ENCODE assay signal across 9 cellular contexts in genomic region chr7:21542891-21543527, GRCh38. TPM values are rescaled to one million over a fixed set of nuclear protein-coding genes. Genes with fewer than 3 reads are reported as not detected.
A peak's percentile ranks its signal among the peaks of the same experiment; 100 is the strongest.
DNase-seq lines count a peak whose midpoint lies in the region; TF ChIP-seq lines count a peak whose summit lies in the region.
"Had no signal": no experiment of that assay in that cellular context is flagged by ENCODE, and none has a peak within 500 bp of the region (broad histone marks: within the 10 kb centered on the region; RNA-seq: fewer than 3 reads in every experiment).

Gene DNAH11 (plus strand): TSS chr7:21543039. CDS start chr7:21543246, 207 bp downstream.

- H3K27ac ChIP-seq in SJCRH30 = no peak within 1 kb of the TSS
- H3K27ac ChIP-seq in endodermal cell (ENCODE audit: low read depth, low read length) = no peak within 1 kb of the TSS
- H3K27ac ChIP-seq in mucosa of rectum (ENCODE audit: low read depth in 2 of 2, low read length in 2 of 2) = no peak within 1 kb of the TSS
- no peak within 1 kb of the TSS for H3K27ac ChIP-seq in vagina
- H3K27ac ChIP-seq: SK-N-MC had no signal

- DNase-seq in EH (ENCODE audit: low read depth) = peak; percentile 54
- DNase-seq in H7 = peak; percentile 92
- DNase-seq in SJCRH30 = peak; percentile 59 to 73
- DNase-seq in endodermal cell = peak; percentile 93
- no peak for DNase-seq in vagina (ENCODE audit: extremely low spot score in 2 of 2)
- no peak for DNase-seq in SIG-M5 (lab: John Stamatoyannopoulos, UW)
- no peak for DNase-seq in SHP77 treated with DMSO at 0.1 percent for 48 hours (lab: John Stamatoyannopoulos, UW)

- peaks cover 6% of the 10 kb centered on the region for H3K4me1 Mint-ChIP-seq in endodermal cell

- H3K9ac ChIP-seq in endodermal cell (ENCODE audit: extremely low read depth, low read length, poor library complexity, severe bottlenecking) (no peak within 1 kb of the TSS), mucosa of rectum (ENCODE audit: low read depth in 1 of 2, low read length in 2 of 2) (no peak within 1 kb of the TSS)

- H3K9me3 ChIP-seq in SJCRH30 (replicated peaks) (no peaks in the 10 kb centered on the region; the same call in 1 of the 2 replicates), endodermal cell (ENCODE audit: control insufficient read depth, low read length) (no peaks in the 10 kb centered on the region), mucosa of rectum (ENCODE audit: control insufficient read depth in 2 of 2, low read length in 2 of 2) (no peaks in the 10 kb centered on the region), vagina (no peaks in the 10 kb centered on the region)

- H3K9me3 Mint-ChIP-seq in endodermal cell = no peaks in the 10 kb centered on the region

- peak within 1 kb of the TSS; percentile 63 for H3K4me3 ChIP-seq in H7 (ENCODE audit: insufficient read depth, low read depth, low read length)
- peak within 1 kb of the TSS; percentile 53 for H3K4me3 ChIP-seq in SJCRH30
- peak within 1 kb of the TSS; percentile 77 for H3K4me3 ChIP-seq in endodermal cell (ENCODE audit: low read length)
- H3K4me3 ChIP-seq in mucosa of rectum (ENCODE audit: low read length in 2 of 2) = peak within 1 kb of the TSS; percentile 13 to 22
- H3K4me3 ChIP-seq in vagina = peak within 1 kb of the TSS; percentile 33 to 45
- H3K4me3 ChIP-seq: SK-N-MC had no signal

- H3K27ac Mint-ChIP-seq in endodermal cell = no peak within 1 kb of the TSS

- no peaks in the 10 kb centered on the region for H3K36me3 Mint-ChIP-seq in endodermal cell (ENCODE audit: low read depth)

- no peak for TF ChIP-seq POLR2A in vagina (IDR thresholded peaks at IDR 0.05)

- TF ChIP-seq CTCF in endodermal cell (conservative IDR thresholded peaks at IDR 0.05) (no peak), vagina (IDR thresholded peaks at IDR 0.05) (no peak)

- H3K27me3 ChIP-seq in H7 (ENCODE audit: control insufficient read depth, insufficient read depth, low read length) = peaks cover 22% of the 10 kb centered on the region
- H3K27me3 ChIP-seq in SJCRH30 = peaks cover 24% of the 10 kb centered on the region
- H3K27me3 ChIP-seq in endodermal cell (ENCODE audit: control insufficient read depth, insufficient read depth, low read length, poor library complexity, severe bottlenecking) = peaks cover 72% of the 10 kb centered on the region
- H3K27me3 ChIP-seq in mucosa of rectum (ENCODE audit: control insufficient read depth in 2 of 2, insufficient read depth in 2 of 2, low read length in 2 of 2) = peaks cover 11 to 22% of the 10 kb centered on the region in 2 donors
- no peaks in the 10 kb centered on the region for H3K27me3 ChIP-seq in vagina

- H3K4me1 ChIP-seq in SJCRH30 = no peaks in the 10 kb centered on the region
- H3K4me1 ChIP-seq in endodermal cell (ENCODE audit: control insufficient read depth, insufficient read depth, low read length) = no peaks in the 10 kb centered on the region
- peaks cover 4 to 5% of the 10 kb centered on the region in 2 donors for H3K4me1 ChIP-seq in mucosa of rectum (ENCODE audit: control insufficient read depth in 2 of 2, insufficient read depth in 2 of 2, low read length in 2 of 2)
- H3K4me1 ChIP-seq in vagina = peaks cover 19% of the 10 kb centered on the region

- intact Hi-C loops in vagina (cut with DNase I) = no loop called here

- H3K36me3 ChIP-seq in H7 (replicated peaks; ENCODE audit: control insufficient read depth, insufficient read depth, low read length) (no peaks in the 10 kb centered on the region), SJCRH30 (no peaks in the 10 kb centered on the region), endodermal cell (ENCODE audit: control insufficient read depth, insufficient read depth, low read length) (no peaks in the 10 kb centered on the region), mucosa of rectum (ENCODE audit: control insufficient read depth in 2 of 2, insufficient read depth in 2 of 2, low read length in 2 of 2) (no peaks in the 10 kb centered on the region), vagina (no peaks in the 10 kb centered on the region)

- peaks cover 71% of the 10 kb centered on the region for H3K27me3 Mint-ChIP-seq in endodermal cell (ENCODE audit: insufficient read depth)

- H3K4me3 Mint-ChIP-seq in endodermal cell = peak within 1 kb of the TSS; percentile 63

- WGBS in endodermal cell (ENCODE audit: insufficient coverage in 1 of 2, insufficient read length in 1 of 2), 2 experiments = 1% methylated on average over 16 to 66 of the region's 66 CpGs

RNA-seq across cellular contexts. Expression of gene DNAH11, which starts in this region (rescaled TPM):
- 1.6 and 1.8 TPM in 2 replicates for total RNA-seq in H7 (2014; rRNA removed; shearing (Covaris generic))
- total RNA-seq in SJCRH30 (2014; rRNA removed; shearing (Covaris generic)) = 1.0 and 1.1 TPM in 2 replicates
- under 1 TPM; 0.80 to 0.99 TPM for total RNA-seq in endodermal cell
- 0.78 TPM for polyA plus RNA-seq in endodermal cell (2013, experiment 1 of 2)
- polyA plus RNA-seq in endodermal cell (2013, experiment 2 of 2) = 0.66 TPM
- total RNA-seq in vagina = 1.7 TPM

Comparison
In these comparisons a context has a peak if more than half of its experiments do, and no peak if none do; other contexts are left out.
1. Peak in DNase-seq and H3K4me3 ChIP-seq in endodermal cell; RNA of the gene not detected or under 1 TPM.
2. DNase-seq: peak in EH (single experiment), H7 (single experiment) and SJCRH30 (2 of 2); none in vagina (0 of 2), SIG-M5 (single experiment) and SHP77 treated with DMSO at 0.1 percent for 48 hours (single experiment).
3. H3K4me3 ChIP-seq: peak in every context shown above with its lines; median percentile 77 in endodermal cell; 63 in H7; 53 in SJCRH30; 39 in vagina; 18 in mucosa of rectum.